Comparison of ENCODE assay signal across 8 cellular contexts in the genomic region with DNA sequence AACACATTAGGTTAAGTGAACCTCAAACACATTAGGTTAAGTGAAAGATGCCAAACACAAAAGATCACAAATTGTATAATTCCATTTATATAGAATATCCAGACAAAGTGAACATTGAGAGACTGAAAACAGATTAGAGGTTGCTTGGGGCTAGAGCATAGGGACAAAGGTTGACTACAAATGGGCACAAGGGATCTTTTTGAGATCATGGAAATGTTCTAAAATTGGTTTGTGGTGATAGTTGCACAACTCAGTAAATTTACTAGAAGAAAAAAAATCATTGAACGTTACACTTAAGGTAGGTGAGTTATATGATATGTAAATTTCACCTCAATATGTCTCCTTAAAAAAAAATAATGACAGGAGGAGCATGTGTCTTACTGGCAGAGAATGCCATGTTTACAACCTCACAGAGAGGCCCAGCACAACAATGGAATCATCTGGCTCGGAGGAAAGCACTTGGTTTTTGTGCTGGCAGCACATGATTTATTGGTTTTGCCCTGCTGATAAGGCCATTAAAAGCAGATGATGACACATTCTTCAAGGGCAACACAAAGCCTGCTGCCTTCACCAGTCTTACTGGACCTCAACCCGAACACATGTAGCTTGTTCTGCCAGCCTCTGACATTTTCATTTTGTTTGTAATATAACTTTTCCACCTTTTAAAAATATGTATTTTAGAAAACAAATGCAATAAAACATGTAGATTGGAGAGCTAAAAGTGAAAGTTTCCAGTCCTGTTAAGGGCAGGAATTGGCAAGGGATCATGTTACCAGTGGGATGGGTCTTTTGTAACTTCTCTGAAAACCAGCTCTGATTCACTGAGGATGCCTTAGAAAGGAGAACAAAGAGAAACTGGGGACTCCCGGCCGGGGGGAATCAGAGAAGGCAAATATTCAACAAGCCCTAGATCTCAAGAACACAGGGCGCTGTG. TPM values are rescaled to one million over a fixed set of nuclear protein-coding genes. Genes with fewer than 3 reads are reported as not detected.
DNase-seq lines count a peak whose midpoint lies in the region; FAIRE-seq and TF ChIP-seq lines count a peak whose summit lies in the region.

No MANE protein-coding gene starts in this region.

- peak overlapping the region; percentile 50; the same call in 1 of the 2 replicates for H3K9ac ChIP-seq in iPS-20b (ENCODE audit: low read depth, low read length)

- no peaks in the 10 kb centered on the region for H3K36me3 ChIP-seq in MG63
- H3K36me3 ChIP-seq in iPS-20b (ENCODE audit: insufficient read depth, low read depth, low read length): no peaks in the 10 kb centered on the region

- peak overlapping the region; percentile 29 for H3K4me3 ChIP-seq in AG04449 (ENCODE audit: low read depth, low read length)
- no peak overlapping the region for H3K4me3 ChIP-seq in MG63
- peak overlapping the region; percentile 36; the same call in 1 of the 2 replicates for H3K4me3 ChIP-seq in iPS-20b (ENCODE audit: low read length)

- POLR2A ChIA-PET in AG04449 (lab: Yijun Ruan, JAX): interaction anchor here (0.5 kb wide), 1 partner anchor 105 kb away, joined by 3 read pairs; the partner anchor contains the start of gene WASL

- TF ChIP-seq CTCF in AG04449 (IDR thresholded peaks at IDR 0.05; ENCODE audit: insufficient read depth, low read length, missing control alignments): no peak
- no peak for TF ChIP-seq CTCF in VCaP (conservative IDR thresholded peaks at IDR 0.05)

- H3K27me3 ChIP-seq in MG63 (no peaks in the 10 kb centered on the region), iPS-20b (ENCODE audit: insufficient read depth, low read length) (no peaks in the 10 kb centered on the region)

- CTCF ChIA-PET in AG04449 (lab: Yijun Ruan, JAX): interaction anchor here (1.1 to 2.0 kb wide), 2 partner anchors 9 to 222 kb away, joined by 4 to 9 read pairs; no protein-coding TSS in a partner anchor

- no peak for FAIRE-seq in urothelium cell line (lab: Jason Lieb, UNC)

- DNase-seq in AG04449 (ENCODE audit: low read depth, low spot score): no peak
- peak; percentile 20 for DNase-seq in MG63
- peak; percentile 47 for DNase-seq in urothelium cell line (ENCODE audit: low spot score)
- no peak for DNase-seq in OCI-M2 (lab: John Stamatoyannopoulos, UW; ENCODE audit: unreplicated experiment)
- DNase-seq in head of caudate nucleus: no peak
- DNase-seq in Ammon's horn (ENCODE audit: low spot score): no peak

- H3K9me3 ChIP-seq in MG63 (no peaks in the 10 kb centered on the region), iPS-20b (ENCODE audit: insufficient read depth, low read depth, low read length) (no peaks in the 10 kb centered on the region)

- H3K4me1 ChIP-seq in iPS-20b (ENCODE audit: insufficient read depth, low read length): peaks cover 26% of the 10 kb centered on the region

- intact Hi-C loops in head of caudate nucleus (cut with DNase I): no loop called here

- H3K27ac ChIP-seq in VCaP (peak overlapping the region; percentile 31), iPS-20b (ENCODE audit: low read length) (peak overlapping the region; percentile 75)

RNA-seq across cellular contexts. Expression of gene LMOD2, which starts 11.9 kb away (rescaled TPM):
- total RNA-seq in MG63 (2014; rRNA removed; shearing (Covaris generic); ENCODE audit: low replicate concordance): not detected in 2 replicates

RNA-seq across cellular contexts. Expression of gene ASB15, which starts 42.1 kb away (rescaled TPM):
- total RNA-seq in MG63 (2014; rRNA removed; shearing (Covaris generic); ENCODE audit: low replicate concordance): not detected in 2 replicates

Comparison
In these comparisons a context has a peak if more than half of its experiments do, and no peak if none do; other contexts are left out.
1. DNase-seq: peak in MG63 (single experiment) and urothelium cell line (single experiment); none in AG04449 (single experiment), OCI-M2 (single experiment), head of caudate nucleus (0 of 42) and Ammon's horn (single experiment).